ENCODE assay signal across 8 cellular contexts in genomic region chr11:118610773-118611432, GRCh38. TPM values are rescaled to one million over a fixed set of nuclear protein-coding genes. Genes with fewer than 3 reads are reported as not detected.
A peak's percentile ranks its signal among the peaks of the same experiment; 100 is the strongest.
DNase-seq lines count a peak whose midpoint lies in the region; ATAC-seq and TF ChIP-seq lines count a peak whose summit lies in the region.

No MANE protein-coding gene starts in this region.

- peak overlapping the region; percentile 90 for H3K4me3 ChIP-seq in fibroblast of mammary gland (ENCODE audit: control insufficient read depth, low read depth, low read length)

- peak; percentile 22 to 36 for DNase-seq in AML-193 (lab: John Stamatoyannopoulos, UW)
- DNase-seq in NOMO-1 treated with dmso at 0.1 percent for 144 hours (lab: John Stamatoyannopoulos, UW; ENCODE audit: unreplicated experiment), result peak; percentile 32
- DNase-seq in activated T-helper 1 cell treated with anti-CD3 and anti-CD28 coated beads, Interleukin-2, amount 50 U/mL, for 16 hours (ENCODE audit: low read depth in 1 of 2, low spot score in 1 of 2), result peak; percentile 77 to 81
- peak; percentile 67 for DNase-seq in fibroblast of mammary gland (ENCODE audit: low read depth)
- DNase-seq in natural killer cell treated with Interleukin-12 subunit alpha and Interleukin-12 subunit beta and Interleukin-15 and Interleukin-18, amount 100 ng/mL, for 72 hours (ENCODE audit: low spot score), result peak; percentile 88
- peak; percentile 92 for DNase-seq in stimulated activated naive CD8-positive, alpha-beta T cell treated with anti-CD3 and anti-CD28 coated beads, Interleukin-15, Interleukin-2, amounts not matched to agents 100 U/mL and 50 U/mL, for 24 hours
- DNase-seq in COLO829 (ENCODE audit: low spot score), result no peak

- peaks cover 21 to 26% of the 10 kb centered on the region in 2 donors for H3K27me3 Mint-ChIP-seq in natural killer cell treated with Interleukin-12 subunit alpha and Interleukin-12 subunit beta and Interleukin-15 and Interleukin-18, amount 100 ng/mL, for 72 hours

- peaks cover 19 to 25% of the 10 kb centered on the region in 2 donors for H3K4me1 Mint-ChIP-seq in natural killer cell treated with Interleukin-12 subunit alpha and Interleukin-12 subunit beta and Interleukin-15 and Interleukin-18, amount 100 ng/mL, for 72 hours (ENCODE audit: low read depth in 2 of 2)

- peak; percentile 63 for TF ChIP-seq CTCF in fibroblast of mammary gland (conservative IDR thresholded peaks at IDR 0.05; ENCODE audit: control insufficient read depth, insufficient read depth, low read depth, low read length)

- H3K36me3 Mint-ChIP-seq in natural killer cell treated with Interleukin-12 subunit alpha and Interleukin-12 subunit beta and Interleukin-15 and Interleukin-18, amount 100 ng/mL, for 72 hours, result no peaks in the 10 kb centered on the region

- peak; percentile 49 for ATAC-seq in GM21619 (IDR thresholded peaks at IDR 0.05; ENCODE audit: unreplicated experiment)
- peak; percentile 64 to 72 for ATAC-seq in natural killer cell treated with Interleukin-12 subunit alpha and Interleukin-12 subunit beta and Interleukin-15 and Interleukin-18, amount 100 ng/mL, for 72 hours
- ATAC-seq in stimulated activated naive CD8-positive, alpha-beta T cell treated with anti-CD3 and anti-CD28 coated beads, Interleukin-15, Interleukin-2, amounts not matched to agents 100 U/mL and 50 U/mL, for 24 hours, result peak; percentile 65

- no peaks in the 10 kb centered on the region for H3K9me3 Mint-ChIP-seq in natural killer cell treated with Interleukin-12 subunit alpha and Interleukin-12 subunit beta and Interleukin-15 and Interleukin-18, amount 100 ng/mL, for 72 hours

- H3K27ac Mint-ChIP-seq in natural killer cell treated with Interleukin-12 subunit alpha and Interleukin-12 subunit beta and Interleukin-15 and Interleukin-18, amount 100 ng/mL, for 72 hours, result no peak overlapping the region

- H3K4me3 Mint-ChIP-seq in natural killer cell treated with Interleukin-12 subunit alpha and Interleukin-12 subunit beta and Interleukin-15 and Interleukin-18, amount 100 ng/mL, for 72 hours, result peak overlapping the region; percentile 76

RNA-seq across cellular contexts. Expression of gene PHLDB1, which starts 3.5 kb away (rescaled TPM):
- 1 to 10 TPM in 1 of 2 donors, under 1 TPM in 1; 0.98 to 2.6 TPM for total RNA-seq in natural killer cell treated with Interleukin-12 subunit alpha and Interleukin-12 subunit beta and Interleukin-15 and Interleukin-18, amount 100 ng/mL, for 72 hours

RNA-seq across cellular contexts. Expression of gene ARCN1, which starts 38.7 kb away (rescaled TPM):
- 100 to 1,000 TPM; 152 to 212 TPM for total RNA-seq in natural killer cell treated with Interleukin-12 subunit alpha and Interleukin-12 subunit beta and Interleukin-15 and Interleukin-18, amount 100 ng/mL, for 72 hours

RNA-seq across cellular contexts. Expression of gene IFT46, which starts 45.2 kb away (rescaled TPM):
- total RNA-seq in natural killer cell treated with Interleukin-12 subunit alpha and Interleukin-12 subunit beta and Interleukin-15 and Interleukin-18, amount 100 ng/mL, for 72 hours, result 10 to 100 TPM; 12.1 to 13.2 TPM
